ENCODE assay signal across 8 cellular contexts in genomic region chr6:127118505-127119360, GRCh38. TPM values are rescaled to one million over a fixed set of nuclear protein-coding genes. Genes with fewer than 3 reads are reported as not detected.
A peak's percentile ranks its signal among the peaks of the same experiment; 100 is the strongest.
DNase-seq lines count a peak whose midpoint lies in the region; TF ChIP-seq lines count a peak whose summit lies in the region.

Gene RSPO3 (plus strand): TSS chr6:127118671. CDS start chr6:127119193, 522 bp downstream.

- H3K9me3 ChIP-seq in MG63 (no peaks in the 10 kb centered on the region), ascending aorta (no peaks in the 10 kb centered on the region), iPS-18c (ENCODE audit: control insufficient read depth, insufficient read depth, low read length) (peaks cover 2% of the 10 kb centered on the region), skeletal muscle tissue (ENCODE audit: control insufficient read depth in 3 of 3, low read length in 3 of 3) (no peaks in the 10 kb centered on the region)

- DNase-seq in AG09309 (ENCODE audit: low read depth) (no peak), GM13977 (ENCODE audit: low spot score) (peak; percentile 45), MG63 (peak; percentile 39), ascending aorta (ENCODE audit: low spot score in 2 of 2) (no peak), NCI-H187 (lab: John Stamatoyannopoulos, UW) (no peak), DMS114 treated with DMSO at 0.1 percent for 48 hours (lab: John Stamatoyannopoulos, UW; ENCODE audit: unreplicated experiment) (no peak)

- H3K4me3 ChIP-seq in AG09309 (ENCODE audit: control insufficient read depth, low read depth, low read length) = peak within 1 kb of the TSS; percentile 46
- peak within 1 kb of the TSS; percentile 46 for H3K4me3 ChIP-seq in MG63
- H3K4me3 ChIP-seq in ascending aorta = peak within 1 kb of the TSS; percentile 53 to 74
- H3K4me3 ChIP-seq in iPS-18c (ENCODE audit: insufficient read depth, low read depth, low read length) = peak within 1 kb of the TSS; percentile 61
- peak within 1 kb of the TSS; percentile 81 to 83 (median 83) for H3K4me3 ChIP-seq in skeletal muscle tissue (ENCODE audit: low read length in 3 of 3)

- intact Hi-C loops in ascending aorta (cut with DNase I) = no loop called here

- in situ Hi-C loops in GM13977 (cut with MboI; ENCODE audit: low pct_unique_long_range_greater_than_20kb, low sequenced_read_pairs, unreplicated experiment) = loop anchor here (25.0 kb wide), 1 partner anchor 331 kb away; no protein-coding TSS in a partner anchor

- peak within 1 kb of the TSS; percentile 80 to 87 (median 81) for H3K9ac ChIP-seq in skeletal muscle tissue (ENCODE audit: low read depth in 1 of 3, low read length in 3 of 3)

- H3K27ac ChIP-seq in ascending aorta (no peak within 1 kb of the TSS), skeletal muscle tissue (ENCODE audit: low read depth, low read length) (peak within 1 kb of the TSS; percentile 65)

- H3K36me3 ChIP-seq in MG63 (no peaks in the 10 kb centered on the region), ascending aorta (no peaks in the 10 kb centered on the region), skeletal muscle tissue (ENCODE audit: control insufficient read depth in 3 of 3, insufficient read depth in 3 of 3, low read length in 3 of 3) (no peaks in the 10 kb centered on the region)

- H3K27me3 ChIP-seq in MG63 = peaks cover 50% of the 10 kb centered on the region
- H3K27me3 ChIP-seq in ascending aorta = peaks cover 4% of the 10 kb centered on the region
- H3K27me3 ChIP-seq in skeletal muscle tissue (ENCODE audit: control insufficient read depth in 3 of 3, insufficient read depth in 3 of 3, low read length in 3 of 3) = peaks cover 8 to 22% (median 20%) of the 10 kb centered on the region in 3 donors

- H3K4me1 ChIP-seq in ascending aorta (peaks cover 4 to 10% of the 10 kb centered on the region in 2 donors), skeletal muscle tissue (ENCODE audit: control insufficient read depth in 3 of 3, insufficient read depth in 3 of 3, low read length in 3 of 3) (peaks cover 15 to 27% (median 19%) of the 10 kb centered on the region in 3 donors)

- TF ChIP-seq CTCF in AG09309 (IDR thresholded peaks at IDR 0.05; ENCODE audit: control insufficient read depth, insufficient read depth, low read depth, low read length, missing control alignments) = no peak
- no peak for TF ChIP-seq CTCF in GM13977 (IDR thresholded peaks at IDR 0.05; ENCODE audit: extremely low read depth, insufficient read depth, missing control alignments)
- TF ChIP-seq CTCF in ascending aorta (IDR thresholded peaks at IDR 0.05) = no peak

RNA-seq across cellular contexts. Expression of gene RSPO3, which starts in this region (rescaled TPM):
- not detected in 2 replicates for total RNA-seq in MG63 (2014; rRNA removed; shearing (Covaris generic); ENCODE audit: low replicate concordance)
- total RNA-seq in ascending aorta (0.53 TPM), skeletal muscle tissue (6.3 TPM)

Comparison
In these comparisons a context has a peak if more than half of its experiments do, and no peak if none do; other contexts are left out.
1. Peak in DNase-seq and H3K4me3 ChIP-seq in MG63; RNA of the gene not detected or under 1 TPM.